In genomic region chr6:106770663-106771062, GRCh38 we compare ENCODE assay signal across 10 cellular contexts.
"Had no signal": no experiment of that assay in that cellular context is flagged by ENCODE, and none has a peak within 500 bp of the region (broad histone marks: within the 10 kb centered on the region; RNA-seq: fewer than 3 reads in every experiment).

No MANE protein-coding gene starts in this region.

- H3K4me3 Mint-ChIP-seq: GM23338, H9, HFFc6 had no signal

- H3K4me1 ChIP-seq: HAP-1 had no signal

- FAIRE-seq: H54 had no signal

- H3K27ac Mint-ChIP-seq: GM23338, H9, HFFc6 had no signal

- H3K4me2 ChIP-seq: GM23338 had no signal

- H2AFZ ChIP-seq: GM23248, GM23338 had no signal

- ATAC-seq: GM23338, HCT116 had no signal

- H3K4me3 ChIP-seq: GM23248, GM23338, HAP-1 had no signal

- H3K36me3 ChIP-seq: HAP-1 had no signal

- DNase-seq: GM23248, GOT3, H7, H9, HCEC 1CT, HFFc6 had no signal

- H3K27ac ChIP-seq: GM23248 had no signal

- H3K9ac ChIP-seq: GM23248 had no signal
